ENCODE assay signal across 12 cellular contexts in the genomic region with DNA sequence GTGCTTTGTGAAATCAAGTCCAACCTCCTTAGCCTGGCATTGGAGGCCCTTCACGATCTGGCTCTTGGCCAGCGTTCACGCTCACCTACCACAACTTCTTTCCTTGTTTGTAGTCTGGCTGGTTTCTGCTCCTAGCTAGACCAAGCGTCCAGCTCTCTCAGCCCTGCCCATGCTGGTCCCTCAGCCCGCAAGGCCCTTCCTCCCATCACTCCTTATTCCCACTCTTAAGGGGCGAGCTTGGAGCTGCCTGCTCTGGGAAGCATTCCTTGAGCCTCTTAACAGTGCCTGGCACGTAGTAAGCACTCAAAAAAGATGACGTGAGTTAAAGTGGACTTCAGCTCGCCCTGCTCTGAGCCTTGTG. TPM values are rescaled to one million over a fixed set of nuclear protein-coding genes. Genes with fewer than 3 reads are reported as not detected.
DNase-seq lines count a peak whose midpoint lies in the region; ATAC-seq and TF ChIP-seq lines count a peak whose summit lies in the region.
"Had no signal": no experiment of that assay in that cellular context is flagged by ENCODE, and none has a peak within 500 bp of the region (broad histone marks: within the 10 kb centered on the region; RNA-seq: fewer than 3 reads in every experiment).

No MANE protein-coding gene starts in this region.

- intact Hi-C loops in activated T-helper 2 cell treated with anti-CD3 and anti-CD28 coated beads, Interferon-gamma antibody, Interleukin-2, Interleukin-4, amounts not matched to agents 10 μg/mL and 5 μg/mL and 100 μg/mL, durations not matched to agents 14 hours and 24 hours and 36 hours (cut with micrococcal nuclease), result loop anchor here (2.0 kb wide), 2 partner anchors 14 to 22 kb away; no protein-coding TSS in a partner anchor

- H4K20me1 ChIP-seq in H9 (ENCODE audit: control insufficient read depth, insufficient read depth, insufficient read length), result no peaks in the 10 kb centered on the region

- no peak overlapping the region for H3K18ac ChIP-seq in H9 (ENCODE audit: insufficient read length, low read depth, low read length)

- CTCF ChIA-PET in AG04450 (lab: Charles Lee), result interaction anchor here (2.0 kb wide), 1 partner anchor 208 kb away, joined by 8 read pairs; no protein-coding TSS in a partner anchor

- H3K4me3 ChIP-seq in AG04450 (ENCODE audit: low read depth, low read length), result no peak overlapping the region
- H3K4me3 ChIP-seq: pancreas had no signal

- no peak overlapping the region for H3K56ac ChIP-seq in H9 (ENCODE audit: insufficient read length, low read depth, low read length)

- H4K91ac ChIP-seq in H9 (ENCODE audit: insufficient read length, low read depth, low read length), result no peak overlapping the region

- peaks cover 39 to 57% of the 10 kb centered on the region in 2 experiments for H3K4me1 Mint-ChIP-seq in H9
- peaks cover 44% of the 10 kb centered on the region for H3K4me1 Mint-ChIP-seq in activated T-helper 2 cell treated with anti-CD3 and anti-CD28 coated beads, Interferon-gamma antibody, Interleukin-2, Interleukin-4, amounts not matched to agents 10 μg/mL and 5 μg/mL and 100 μg/mL, durations not matched to agents 14 hours and 24 hours and 36 hours (ENCODE audit: low read depth)
- H3K4me1 Mint-ChIP-seq in memory B cell, result peaks cover 31% of the 10 kb centered on the region

- no peak overlapping the region; the same call in 1 of the 2 replicates for H2BK15ac ChIP-seq in H9 (ENCODE audit: low read depth, low read length)

- no peak for DNase-seq in AG04450 (ENCODE audit: low read depth, low spot score)
- DNase-seq in H9, result no peak
- DNase-seq in activated T-helper 2 cell treated with anti-CD3 and anti-CD28 coated beads, Interferon-gamma antibody, Interleukin-2, Interleukin-4, amounts not matched to agents 10 μg/mL and 5 μg/mL and 100 μg/mL, durations not matched to agents 14 hours and 24 hours and 36 hours (ENCODE audit: low spot score), result no peak
- no peak for DNase-seq in memory B cell (ENCODE audit: low spot score in 2 of 2)
- no peak for DNase-seq in 8988T
- DNase-seq in NCI-H345 treated with DMSO at 0.1 percent for 48 hours (lab: John Stamatoyannopoulos, UW; ENCODE audit: unreplicated experiment), result no peak
- no peak for DNase-seq in UCSD-AML1 (lab: John Stamatoyannopoulos, UW; ENCODE audit: unreplicated experiment)
- no peak for DNase-seq in SHP77 (lab: John Stamatoyannopoulos, UW)
- DNase-seq: amygdala; CD8-positive, alpha-beta T cell; effector memory CD4-positive, alpha-beta T cell; pancreas had no signal

- H2BK12ac ChIP-seq in H9 (ENCODE audit: insufficient read length, low read depth, low read length), result no peak overlapping the region

- H3K27ac Mint-ChIP-seq in H9, result peak overlapping the region; percentile 12 to 75 (median 71); a peak in 4 of 7 replicates
- peak overlapping the region; percentile 95 for H3K27ac Mint-ChIP-seq in activated T-helper 2 cell treated with anti-CD3 and anti-CD28 coated beads, Interferon-gamma antibody, Interleukin-2, Interleukin-4, amounts not matched to agents 10 μg/mL and 5 μg/mL and 100 μg/mL, durations not matched to agents 14 hours and 24 hours and 36 hours
- H3K27ac Mint-ChIP-seq in memory B cell, result peak overlapping the region; percentile 35
- H3K27ac Mint-ChIP-seq: CD8-positive, alpha-beta T cell had no signal

- H3K9me3 ChIP-seq in AG04450 (ENCODE audit: control insufficient read depth, insufficient read depth, low read length) (no peaks in the 10 kb centered on the region; the same call in 1 of the 2 replicates), H9 (ENCODE audit: control insufficient read depth, low read depth, low read length) (no peaks in the 10 kb centered on the region)
- H3K9me3 ChIP-seq: pancreas had no signal

- H2BK5ac ChIP-seq in H9 (ENCODE audit: insufficient read length, low read length), result no peak overlapping the region

- peaks cover 23 to 49% (median 32%) of the 10 kb centered on the region in 3 experiments for H3K36me3 Mint-ChIP-seq in H9 (ENCODE audit: insufficient read depth in 1 of 3, low read depth in 3 of 3)
- peaks cover 54% of the 10 kb centered on the region for H3K36me3 Mint-ChIP-seq in activated T-helper 2 cell treated with anti-CD3 and anti-CD28 coated beads, Interferon-gamma antibody, Interleukin-2, Interleukin-4, amounts not matched to agents 10 μg/mL and 5 μg/mL and 100 μg/mL, durations not matched to agents 14 hours and 24 hours and 36 hours (ENCODE audit: low read depth)
- peaks cover 8% of the 10 kb centered on the region for H3K36me3 Mint-ChIP-seq in memory B cell

- H3T11ph ChIP-seq in H9 (ENCODE audit: low read length), result no peak overlapping the region

- no peak overlapping the region for H2BK20ac ChIP-seq in H9 (ENCODE audit: low read depth, low read length, poor library complexity, severe bottlenecking)

- no peak overlapping the region for H3K23ac ChIP-seq in H9 (ENCODE audit: insufficient read length, low read depth, low read length)

- H3K27me3 Mint-ChIP-seq in H9 (ENCODE audit: low read depth) (no peaks in the 10 kb centered on the region; the same call in 1 of the 2 replicates), memory B cell (no peaks in the 10 kb centered on the region)
- H3K27me3 Mint-ChIP-seq in activated T-helper 2 cell treated with anti-CD3 and anti-CD28 coated beads, Interferon-gamma antibody, Interleukin-2, Interleukin-4, amounts not matched to agents 10 μg/mL and 5 μg/mL and 100 μg/mL, durations not matched to agents 14 hours and 24 hours and 36 hours (ENCODE audit: low read depth), result no peaks in the 10 kb centered on the region

- H2AK5ac ChIP-seq in H9 (ENCODE audit: insufficient read length, low read length), result no peak overlapping the region

- no peak overlapping the region for H3K4me2 ChIP-seq in H9 (ENCODE audit: insufficient read depth, insufficient read length, low read length)

- POLR2A ChIA-PET in AG04450 (lab: Yijun Ruan, JAX), result no interaction called here

- peaks cover 22% of the 10 kb centered on the region; the same call in 1 of the 2 replicates for H3K79me2 ChIP-seq in H9 (ENCODE audit: insufficient read depth, low read length)

- peaks cover 5% of the 10 kb centered on the region; the same call in 1 of the 2 replicates for H3K4me1 ChIP-seq in H9 (ENCODE audit: insufficient read depth, low read length)
- H3K4me1 ChIP-seq: pancreas had no signal

- H3K27ac ChIP-seq in AG04450 (ENCODE audit: low read depth, low read length) (peak overlapping the region; percentile 52), H9 (ENCODE audit: insufficient read length, low read depth, low read length) (peak overlapping the region; percentile 11)
- H3K27ac ChIP-seq: pancreas had no signal

- no peak overlapping the region for H3K4ac ChIP-seq in H9 (ENCODE audit: low read depth, low read length)

- no peak overlapping the region for H2AFZ ChIP-seq in H9 (ENCODE audit: low read length)

- peaks cover 10% of the 10 kb centered on the region for H3K79me1 ChIP-seq in H9 (ENCODE audit: insufficient read depth, low read depth, low read length, poor library complexity, severe bottlenecking)

- no peak overlapping the region for H4K8ac ChIP-seq in H9 (replicated peaks; ENCODE audit: insufficient read length, low read depth, low read length)

- ATAC-seq in memory B cell (ENCODE audit: low read depth), result no peak
- ATAC-seq: CD8-positive, alpha-beta T cell had no signal

- H3K27me3 ChIP-seq in AG04450 (ENCODE audit: control insufficient read depth, insufficient read depth, low read length), result no peaks in the 10 kb centered on the region
- H3K27me3 ChIP-seq in H9 (ENCODE audit: insufficient read depth, low read length), result no peaks in the 10 kb centered on the region
- H3K27me3 ChIP-seq: pancreas had no signal

- H3K23me2 ChIP-seq in H9 (ENCODE audit: insufficient read length, low read depth, low read length, poor library complexity, severe bottlenecking), result no peaks in the 10 kb centered on the region

- H4K5ac ChIP-seq in H9 (ENCODE audit: insufficient read length, low read depth, low read length), result no peak overlapping the region

- WGBS in H9 (ENCODE audit: extremely low coverage, insufficient read length, low lambda C conversion rate), result no CpG with 5 or more reads among the region's 9 CpGs

- H3K9me3 Mint-ChIP-seq in H9 (no peaks in the 10 kb centered on the region; a peak in 1 of 5 replicates), memory B cell (no peaks in the 10 kb centered on the region)
- H3K9me3 Mint-ChIP-seq in activated T-helper 2 cell treated with anti-CD3 and anti-CD28 coated beads, Interferon-gamma antibody, Interleukin-2, Interleukin-4, amounts not matched to agents 10 μg/mL and 5 μg/mL and 100 μg/mL, durations not matched to agents 14 hours and 24 hours and 36 hours, result no peaks in the 10 kb centered on the region
- H3K9me3 Mint-ChIP-seq: CD8-positive, alpha-beta T cell had no signal

- H2BK120ac ChIP-seq in H9 (ENCODE audit: low read depth, low read length, poor library complexity, severe bottlenecking), result no peak overlapping the region

- H3K4me3 Mint-ChIP-seq in H9 (no peak overlapping the region; a peak in 1 of 5 replicates), memory B cell (no peak overlapping the region)
- H3K4me3 Mint-ChIP-seq in activated T-helper 2 cell treated with anti-CD3 and anti-CD28 coated beads, Interferon-gamma antibody, Interleukin-2, Interleukin-4, amounts not matched to agents 10 μg/mL and 5 μg/mL and 100 μg/mL, durations not matched to agents 14 hours and 24 hours and 36 hours (ENCODE audit: low read depth), result no peak overlapping the region
- H3K4me3 Mint-ChIP-seq: CD8-positive, alpha-beta T cell had no signal

- H3K9ac ChIP-seq in H9 (ENCODE audit: extremely low read depth, insufficient read length, low read length), result no peak overlapping the region

- no peak for TF ChIP-seq CTCF in AG04450 (IDR thresholded peaks at IDR 0.05; ENCODE audit: low read depth, low read length)
- TF ChIP-seq CTCF in H9 (conservative IDR thresholded peaks at IDR 0.05), result no peak

- no peak overlapping the region for H3K14ac ChIP-seq in H9 (ENCODE audit: insufficient read depth, low read length)

RNA-seq across cellular contexts. Expression of a gene that starts 8.7 kb away (rescaled TPM):
- polyA plus RNA-seq in AG04450 (2011; rRNA removed), result 30.8 and 33.5 TPM in 2 replicates
- 60.0 and 62.6 TPM in 2 replicates for polyA minus RNA-seq in AG04450 (2011; rRNA and poly(A)+ RNA removed)
- total RNA-seq in H9 (2021), result 70.8 and 72.6 TPM in 2 replicates
- total RNA-seq in activated T-helper 2 cell treated with anti-CD3 and anti-CD28 coated beads, Interferon-gamma antibody, Interleukin-2, Interleukin-4, amounts not matched to agents 10 μg/mL and 5 μg/mL and 100 μg/mL, durations not matched to agents 14 hours and 24 hours and 36 hours, result 55.1 and 55.8 TPM in 2 replicates

Comparison
In these comparisons a context has a peak if more than half of its experiments do, and no peak if none do; other contexts are left out.
1. H3K27ac Mint-ChIP-seq: peak in every context shown above with its lines; median percentile 95 in activated T-helper 2 cell treated with anti-CD3 and anti-CD28 coated beads, Interferon-gamma antibody, Interleukin-2, Interleukin-4, amounts not matched to agents 10 μg/mL and 5 μg/mL and 100 μg/mL, durations not matched to agents 14 hours and 24 hours and 36 hours; 71 in H9; 35 in memory B cell.